ENCODE assay signal across 8 cellular contexts in genomic region chr6:147285087-147285855, GRCh38.
DNase-seq lines count a peak whose midpoint lies in the region; ATAC-seq and TF ChIP-seq lines count a peak whose summit lies in the region.

No MANE protein-coding gene starts in this region.

- H2AFZ ChIP-seq in neuronal stem cell (ENCODE audit: low read length) = no peak overlapping the region

- H3K27ac ChIP-seq in lower lobe of right lung = no peak overlapping the region
- H3K27ac ChIP-seq in neuronal stem cell (replicated peaks; ENCODE audit: low read length) = no peak overlapping the region

- WGBS in neuronal stem cell (ENCODE audit: extremely low coverage in 2 of 2, insufficient read length in 2 of 2, insufficient replicate concordance in 1 of 2), 2 donors = no CpG with 5 or more reads among the region's 3 CpGs

- no peak overlapping the region for H3K23ac ChIP-seq in neuronal stem cell (ENCODE audit: low read depth, low read length, poor library complexity)

- no peak overlapping the region for H4K91ac ChIP-seq in neuronal stem cell (ENCODE audit: low read depth, low read length, poor library complexity)

- H3K27me3 ChIP-seq in lower lobe of right lung (ENCODE audit: low read depth) (no peaks in the 10 kb centered on the region), neuronal stem cell (ENCODE audit: control insufficient read depth in 3 of 3, insufficient read depth in 3 of 3, low read depth in 1 of 3, low read length in 3 of 3) (no peaks in the 10 kb centered on the region)

- ATAC-seq in Right ventricle myocardium superior (ENCODE audit: poor library complexity) = peak; percentile 79
- ATAC-seq in Right ventricle myocardium inferior = no peak
- peak; percentile 58 for ATAC-seq in HG02623 (IDR thresholded peaks at IDR 0.05; ENCODE audit: unreplicated experiment)
- peak in 1 of 2 donors; percentile 65 for ATAC-seq in lower lobe of right lung

- H3K4me2 ChIP-seq in neuronal stem cell (ENCODE audit: insufficient read depth, low read length, poor library complexity, severe bottlenecking) = no peak overlapping the region

- H3K36me3 ChIP-seq in lower lobe of right lung (no peaks in the 10 kb centered on the region), neuronal stem cell (replicated peaks in 1 of 2; ENCODE audit: control insufficient read depth in 2 of 2, insufficient read depth in 2 of 2, low read length in 2 of 2) (peaks cover 0 to 3% of the 10 kb centered on the region in 2 donors)

- no peak overlapping the region for H2BK12ac ChIP-seq in neuronal stem cell (ENCODE audit: low read length)

- H3K4me3 ChIP-seq in cardiac fibroblast (replicated peaks in 1 of 2; ENCODE audit: low read depth in 2 of 2, low read length in 2 of 2) (no peak overlapping the region), lower lobe of right lung (no peak overlapping the region), neuronal stem cell (ENCODE audit: low read length in 2 of 2) (no peak overlapping the region)

- no peak overlapping the region for H2BK5ac ChIP-seq in neuronal stem cell (ENCODE audit: low read length)

- no peaks in the 10 kb centered on the region for H3K79me1 ChIP-seq in neuronal stem cell (ENCODE audit: low read depth, low read length)

- H3K18ac ChIP-seq in neuronal stem cell (ENCODE audit: low read length) = no peak overlapping the region

- DNase-seq in Right ventricle myocardium superior (no peak), Right ventricle myocardium inferior (ENCODE audit: missing footprints) (no peak), NCI-H345 treated with DMSO at 0.1 percent for 48 hours (lab: John Stamatoyannopoulos, UW; ENCODE audit: unreplicated experiment) (peak; percentile 16), cardiac fibroblast (ENCODE audit: low read depth in 2 of 2) (peak; percentile 75 to 80), lower lobe of right lung (no peak), neuronal stem cell (ENCODE audit: low spot score) (no peak)
- no peak for DNase-seq in activated CD4-positive, CD25-positive, alpha-beta regulatory T cell (lab: John Stamatoyannopoulos, UW)

- H2BK15ac ChIP-seq in neuronal stem cell (ENCODE audit: low read length) = no peak overlapping the region

- H4K8ac ChIP-seq in neuronal stem cell (ENCODE audit: low read depth, low read length) = no peak overlapping the region

- H2AK5ac ChIP-seq in neuronal stem cell (ENCODE audit: low read depth, low read length) = no peak overlapping the region

- intact Hi-C loops in Right ventricle myocardium superior (cut with DNase I) (no loop called here), Right ventricle myocardium inferior (cut with DNase I) (loop anchor here (10.0 kb wide), 1 partner anchor 80 kb away; the partner anchor contains the start of gene STXBP5), lower lobe of right lung (cut with DNase I) (no loop called here)

- H3K9me3 ChIP-seq in lower lobe of right lung (no peaks in the 10 kb centered on the region), neuronal stem cell (replicated peaks in 1 of 2; ENCODE audit: control insufficient read depth in 2 of 2, insufficient read depth in 1 of 2, low read depth in 1 of 2, low read length in 2 of 2) (no peaks in the 10 kb centered on the region)

- H3K4me1 ChIP-seq in lower lobe of right lung (no peaks in the 10 kb centered on the region), neuronal stem cell (ENCODE audit: control insufficient read depth in 2 of 2, insufficient read depth in 1 of 2, low read depth in 1 of 2, low read length in 2 of 2) (no peaks in the 10 kb centered on the region)

- H3K9ac ChIP-seq in neuronal stem cell (ENCODE audit: low read depth, low read length, poor library complexity) = no peak overlapping the region

- no peak overlapping the region for H3K14ac ChIP-seq in neuronal stem cell (ENCODE audit: low read length)

- H2BK120ac ChIP-seq in neuronal stem cell (ENCODE audit: low read depth, low read length) = no peak overlapping the region

- TF ChIP-seq CTCF in cardiac fibroblast (IDR thresholded peaks at IDR 0.05; ENCODE audit: low read depth, low read length) (peak; percentile 38), lower lobe of right lung (IDR thresholded peaks at IDR 0.05) (peak; percentile 54)

- no peak overlapping the region for H3K4ac ChIP-seq in neuronal stem cell (ENCODE audit: low read length)

Comparison
In these comparisons a context has a peak if more than half of its experiments do, and no peak if none do; other contexts are left out.
1. DNase-seq: peak in NCI-H345 treated with DMSO at 0.1 percent for 48 hours (single experiment) and cardiac fibroblast (2 of 2); none in Right ventricle myocardium superior (single experiment), Right ventricle myocardium inferior (single experiment), lower lobe of right lung (single experiment), activated CD4-positive, CD25-positive, alpha-beta regulatory T cell (0 of 4) and neuronal stem cell (single experiment).